13 cellular contexts compared by ENCODE assay signal in genomic region chr6:57313009-57313408, GRCh38. TPM values are rescaled to one million over a fixed set of nuclear protein-coding genes. Genes with fewer than 3 reads are reported as not detected.
DNase-seq lines count a peak whose midpoint lies in the region; ATAC-seq and TF ChIP-seq lines count a peak whose summit lies in the region.
"Had no signal": no experiment of that assay in that cellular context is flagged by ENCODE, and none has a peak within 500 bp of the region (broad histone marks: within the 10 kb centered on the region; RNA-seq: fewer than 3 reads in every experiment).

No MANE protein-coding gene starts in this region.

- no peak overlapping the region for H3K4me3 ChIP-seq in left ventricle myocardium inferior
- H3K4me3 ChIP-seq in osteoblast (ENCODE audit: insufficient read depth, low read length) = no peak overlapping the region
- H3K4me3 ChIP-seq in uterus = no peak overlapping the region

- no peak overlapping the region for H2AFZ ChIP-seq in osteoblast (ENCODE audit: low read length)

- peak overlapping the region; percentile 72 for H3K4me2 ChIP-seq in osteoblast (ENCODE audit: insufficient read depth, low read length)

- no peak for TF ChIP-seq POLR2A in uterus (IDR thresholded peaks at IDR 0.05)

- H3K9me3 ChIP-seq in left ventricle myocardium inferior (replicated peaks) (no peaks in the 10 kb centered on the region), osteoblast (ENCODE audit: low read depth, low read length) (no peaks in the 10 kb centered on the region), uterus (no peaks in the 10 kb centered on the region)

- no peak for ATAC-seq in Right ventricle myocardium superior (ENCODE audit: poor library complexity)
- ATAC-seq in HG03354 (IDR thresholded peaks at IDR 0.05; ENCODE audit: poor library complexity, severe bottlenecking, unreplicated experiment) = no peak
- no peak for ATAC-seq in HG03045 (IDR thresholded peaks at IDR 0.05; ENCODE audit: unreplicated experiment)
- ATAC-seq: natural killer cell treated with Interleukin-12 subunit alpha and Interleukin-12 subunit beta and Interleukin-15 and Interleukin-18, amount 100 ng/mL, for 72 hours had no signal

- peaks cover 7% of the 10 kb centered on the region for H3K79me2 ChIP-seq in osteoblast (ENCODE audit: insufficient read depth, low read length)

- intact Hi-C loops in left ventricle myocardium inferior (cut with micrococcal nuclease) (no loop called here), Right ventricle myocardium superior (cut with DNase I) (loop anchor here (10.0 kb wide), 1 partner anchor 128 kb away; no protein-coding TSS in a partner anchor), uterus (cut with DNase I; ENCODE audit: low total_unique reads) (loop anchor here (10.0 kb wide), 1 partner anchor 138 kb away; the partner anchor contains the start of gene BAG2)

- TF ChIP-seq CTCF in left ventricle myocardium inferior (IDR thresholded peaks at IDR 0.05; ENCODE audit: borderline replicate concordance) (no peak), osteoblast (IDR thresholded peaks at IDR 0.05; ENCODE audit: extremely low read depth, low read depth, low read length) (no peak), uterus (IDR thresholded peaks at IDR 0.05) (no peak)

- no peak for DNase-seq in left ventricle myocardium inferior
- DNase-seq in Right ventricle myocardium superior = no peak
- DNase-seq in epithelial cell of prostate (ENCODE audit: low read depth, low spot score) = no peak
- DNase-seq in osteoblast (ENCODE audit: insufficient read length, low spot score, missing footprints) = peak; percentile 83
- no peak for DNase-seq in uterus
- DNase-seq in A172 (ENCODE audit: low spot score) = no peak
- DNase-seq: CD8-positive, alpha-beta memory T cell; erythroblast; NCI-H146; stimulated activated naive CD4-positive, alpha-beta T cell treated with Interleukin-2 at 50 U/mL for 16 hours had no signal

- H3K36me3 ChIP-seq in left ventricle myocardium inferior (no peaks in the 10 kb centered on the region), osteoblast (ENCODE audit: insufficient read depth, low read length) (no peaks in the 10 kb centered on the region), uterus (no peaks in the 10 kb centered on the region)

- no peaks in the 10 kb centered on the region for H4K20me1 ChIP-seq in osteoblast (ENCODE audit: insufficient read depth, low read length)

- peak overlapping the region; percentile 11 for H3K27ac ChIP-seq in left ventricle myocardium inferior (replicated peaks)
- peak overlapping the region; percentile 85 for H3K27ac ChIP-seq in epithelial cell of prostate
- peak overlapping the region; percentile 96 for H3K27ac ChIP-seq in osteoblast (ENCODE audit: low read depth, low read length)
- peak overlapping the region; percentile 89 for H3K27ac ChIP-seq in uterus

- peaks cover 29% of the 10 kb centered on the region for H3K4me1 ChIP-seq in left ventricle myocardium inferior
- peaks cover 42% of the 10 kb centered on the region for H3K4me1 ChIP-seq in osteoblast (ENCODE audit: insufficient read depth, low read length)
- H3K4me1 ChIP-seq in uterus = no peaks in the 10 kb centered on the region

- no peaks in the 10 kb centered on the region for H3K27me3 ChIP-seq in left ventricle myocardium inferior (ENCODE audit: low read depth)
- H3K27me3 ChIP-seq in osteoblast (ENCODE audit: insufficient read depth, low read length) = no peaks in the 10 kb centered on the region
- H3K27me3 ChIP-seq in uterus = no peaks in the 10 kb centered on the region

RNA-seq across cellular contexts. Expression of gene PRIM2, which starts 4.4 kb away (rescaled TPM):
- 3.2 TPM for total RNA-seq in left ventricle myocardium inferior
- total RNA-seq in Right ventricle myocardium superior = 3.1 TPM
- total RNA-seq in osteoblast = 30.0 and 35.1 TPM in 2 replicates
- 10 to 100 TPM in 3 of 4 donors, 1 to 10 TPM in 1; 2.4 to 46.9 (median 23.1) TPM for total RNA-seq in uterus
- 52.2 and 62.8 TPM in 2 replicates for total RNA-seq in A172 (2014; rRNA removed; shearing (Covaris generic))

Comparison
In these comparisons a context has a peak if more than half of its experiments do, and no peak if none do; other contexts are left out.
1. H3K27ac ChIP-seq: peak in every context shown above with its lines; median percentile 96 in osteoblast; 89 in uterus; 85 in epithelial cell of prostate; 11 in left ventricle myocardium inferior.